Comparison of ENCODE assay signal across 25 cellular contexts in genomic region chr2:188395903-188396699, GRCh38.
DNase-seq lines count a peak whose midpoint lies in the region; ATAC-seq and TF ChIP-seq lines count a peak whose summit lies in the region.
"Had no signal": no experiment of that assay in that cellular context is flagged by ENCODE, and none has a peak within 500 bp of the region (broad histone marks: within the 10 kb centered on the region; RNA-seq: fewer than 3 reads in every experiment).

No MANE protein-coding gene starts in this region.

- H3K27ac ChIP-seq in WERI-Rb-1: no peak overlapping the region
- H3K27ac ChIP-seq: 22Rv1, prostate gland, thoracic aorta had no signal

- peak; percentile 47 for DNase-seq in DMS 273 (lab: John Stamatoyannopoulos, UW; ENCODE audit: unreplicated experiment)
- no peak for DNase-seq in DMS 273 treated with DMSO at 0.1 percent for 48 hours (lab: John Stamatoyannopoulos, UW)
- DNase-seq in Jurkat, Clone E6-1 (ENCODE audit: low read depth, low spot score): peak; percentile 5
- DNase-seq in WERI-Rb-1: no peak
- no peak for DNase-seq in retinal pigment epithelial cell (ENCODE audit: low read depth)
- no peak for DNase-seq in posterior vena cava (ENCODE audit: low spot score)
- no peak for DNase-seq in stimulated activated naive CD8-positive, alpha-beta T cell treated with anti-CD3 and anti-CD28 coated beads, Interleukin-15, amount 100 ng/mL, for 72 hours
- DNase-seq: activated B cell treated with CpG ODN at 0.5 μM for 24 hours; activated CD4-positive, alpha-beta memory T cell treated with anti-CD3 and anti-CD28 coated beads, Interleukin-2, amount 10 ng/mL, durations not matched to agents 7 days and 5 days; activated T-cell treated with anti-CD3 and anti-CD28 coated beads, Interleukin-2, amount 50 U/mL, for 72 hours; Calu3; GF-D8; HCEC 1CT; hippocampal formation; midbrain; NCI-H187; NCI-H446; nephron progenitor cell; SIG-M5; T-helper 17 cell had no signal

- no peaks in the 10 kb centered on the region for H3K4me1 Mint-ChIP-seq in stimulated activated naive CD8-positive, alpha-beta T cell treated with anti-CD3 and anti-CD28 coated beads, Interleukin-15, amount 100 ng/mL, for 72 hours
- H3K4me1 Mint-ChIP-seq: activated B cell treated with CpG ODN at 0.5 μM for 24 hours; activated CD4-positive, alpha-beta memory T cell treated with anti-CD3 and anti-CD28 coated beads, Interleukin-2, amount 10 ng/mL, durations not matched to agents 7 days and 5 days; nephron progenitor cell; T-helper 17 cell had no signal

- TF ChIP-seq CTCF in WERI-Rb-1 (IDR thresholded peaks at IDR 0.05; ENCODE audit: low read depth, low read length) (0 out of 2 replicates have a peak, but pooled peaks have one; percentile 3), retinal pigment epithelial cell (conservative IDR thresholded peaks at IDR 0.05; ENCODE audit: low read depth, low read length) (peak; percentile 14)

- no peaks in the 10 kb centered on the region for H3K36me3 ChIP-seq in WERI-Rb-1
- H3K36me3 ChIP-seq: prostate gland, thoracic aorta had no signal

- H3K27me3 ChIP-seq in WERI-Rb-1 (ENCODE audit: insufficient read depth, low read depth, severe bottlenecking): no peaks in the 10 kb centered on the region

- H3K9me3 ChIP-seq in WERI-Rb-1 (ENCODE audit: severe bottlenecking): no peaks in the 10 kb centered on the region
- H3K9me3 ChIP-seq: prostate gland had no signal

- intact Hi-C loops in posterior vena cava (cut with DNase I): no loop called here

- no peak overlapping the region for H3K4me3 Mint-ChIP-seq in stimulated activated naive CD8-positive, alpha-beta T cell treated with anti-CD3 and anti-CD28 coated beads, Interleukin-15, amount 100 ng/mL, for 72 hours
- H3K4me3 Mint-ChIP-seq: activated B cell treated with CpG ODN at 0.5 μM for 24 hours; activated CD4-positive, alpha-beta memory T cell treated with anti-CD3 and anti-CD28 coated beads, Interleukin-2, amount 10 ng/mL, durations not matched to agents 7 days and 5 days; activated T-cell treated with anti-CD3 and anti-CD28 coated beads, Interleukin-2, amount 50 U/mL, for 72 hours; nephron progenitor cell; T-helper 17 cell had no signal

- ATAC-seq in GM21529 (IDR thresholded peaks at IDR 0.05; ENCODE audit: unreplicated experiment): no peak
- no peak for ATAC-seq in stimulated activated naive CD8-positive, alpha-beta T cell treated with anti-CD3 and anti-CD28 coated beads, Interleukin-15, amount 100 ng/mL, for 72 hours
- ATAC-seq: activated naive CD4-positive, alpha-beta T cell treated with anti-CD3 and anti-CD28 coated beads, Interleukin-2, amount 50 U/mL, for 72 hours; activated T-cell treated with anti-CD3 and anti-CD28 coated beads, Interleukin-2, amount 50 U/mL, for 72 hours; T-helper 17 cell had no signal

- no peaks in the 10 kb centered on the region for H3K27me3 Mint-ChIP-seq in stimulated activated naive CD8-positive, alpha-beta T cell treated with anti-CD3 and anti-CD28 coated beads, Interleukin-15, amount 100 ng/mL, for 72 hours
- H3K27me3 Mint-ChIP-seq: activated B cell treated with CpG ODN at 0.5 μM for 24 hours; activated CD4-positive, alpha-beta memory T cell treated with anti-CD3 and anti-CD28 coated beads, Interleukin-2, amount 10 ng/mL, durations not matched to agents 7 days and 5 days had no signal

- H3K27ac Mint-ChIP-seq in stimulated activated naive CD8-positive, alpha-beta T cell treated with anti-CD3 and anti-CD28 coated beads, Interleukin-15, amount 100 ng/mL, for 72 hours: no peak overlapping the region
- H3K27ac Mint-ChIP-seq: activated B cell treated with CpG ODN at 0.5 μM for 24 hours; activated CD4-positive, alpha-beta memory T cell treated with anti-CD3 and anti-CD28 coated beads, Interleukin-2, amount 10 ng/mL, durations not matched to agents 7 days and 5 days; activated naive CD4-positive, alpha-beta T cell treated with anti-CD3 and anti-CD28 coated beads, Interleukin-2, amount 50 U/mL, for 72 hours; activated T-cell treated with anti-CD3 and anti-CD28 coated beads, Interleukin-2, amount 50 U/mL, for 72 hours; T-helper 17 cell had no signal

- H3K4me3 ChIP-seq in Jurkat, Clone E6-1 (ENCODE audit: low read length): no peak overlapping the region
- H3K4me3 ChIP-seq in WERI-Rb-1 (ENCODE audit: low read depth, low read length): no peak overlapping the region
- H3K4me3 ChIP-seq in retinal pigment epithelial cell (ENCODE audit: low read length): no peak overlapping the region
- H3K4me3 ChIP-seq: prostate gland, thoracic aorta had no signal

- peaks cover 0 to 12% of the 10 kb centered on the region in 2 donors for H3K9me3 Mint-ChIP-seq in stimulated activated naive CD8-positive, alpha-beta T cell treated with anti-CD3 and anti-CD28 coated beads, Interleukin-15, amount 100 ng/mL, for 72 hours
- H3K9me3 Mint-ChIP-seq: activated CD4-positive, alpha-beta memory T cell treated with anti-CD3 and anti-CD28 coated beads, Interleukin-2, amount 10 ng/mL, durations not matched to agents 7 days and 5 days had no signal

Comparison
In these comparisons a context has a peak if more than half of its experiments do, and no peak if none do; other contexts are left out.
1. DNase-seq: peak in DMS 273 (single experiment) and Jurkat, Clone E6-1 (single experiment); none in DMS 273 treated with DMSO at 0.1 percent for 48 hours (single experiment), WERI-Rb-1 (single experiment), retinal pigment epithelial cell (single experiment), posterior vena cava (single experiment) and stimulated activated naive CD8-positive, alpha-beta T cell treated with anti-CD3 and anti-CD28 coated beads, Interleukin-15, amount 100 ng/mL, for 72 hours (0 of 2).